Comparison of ENCODE assay signal across 2 cellular contexts in genomic region chr4:87933337-87933736, GRCh38.
TF ChIP-seq lines count a peak whose summit lies in the region.

No MANE protein-coding gene starts in this region.

TF ChIP-seq in GM23338, 12 proteins besides CTCF, POLR2A, EP300 and RAD21:
- TF ChIP-seq ZNF114 (CRISPR knock-in tag; IDR thresholded peaks at IDR 0.05) = no peak
- TF ChIP-seq NANOG (IDR thresholded peaks at IDR 0.05; ENCODE audit: borderline replicate concordance) = no peak
- TF ChIP-seq POLR2AphosphoS5 (IDR thresholded peaks at IDR 0.05; ENCODE audit: low read depth) = peak; percentile 75
- no peak for TF ChIP-seq REST (IDR thresholded peaks at IDR 0.05; ENCODE audit: unreplicated experiment)
- TF ChIP-seq EZH2 (IDR thresholded peaks at IDR 0.05; ENCODE audit: low read depth, unreplicated experiment) = no peak

TF ChIP-seq in IMR-90, 13 proteins besides CTCF, POLR2A, EP300 and RAD21:
- TF ChIP-seq MXI1 (IDR thresholded peaks at IDR 0.05; ENCODE audit: borderline replicate concordance, low read depth, low read length) (no peak), CHD1 (IDR thresholded peaks at IDR 0.05; ENCODE audit: low read depth, low read length) (no peak), MAFK (IDR thresholded peaks at IDR 0.05; ENCODE audit: low read depth, low read length) (no peak), MAZ (IDR thresholded peaks at IDR 0.05; ENCODE audit: borderline replicate concordance, low read depth, low read length) (no peak), BHLHE40 (IDR thresholded peaks at IDR 0.05; ENCODE audit: low read depth, low read length) (no peak), RCOR1 (IDR thresholded peaks at IDR 0.05; ENCODE audit: insufficient replicate concordance, low read length) (no peak), CEBPB (IDR thresholded peaks at IDR 0.05; ENCODE audit: low read depth, low read length) (no peak), RFX5 (IDR thresholded peaks at IDR 0.05; ENCODE audit: low read depth, low read length) (no peak), ELK1 (IDR thresholded peaks at IDR 0.05; ENCODE audit: borderline replicate concordance, low read depth, low read length) (no peak), SMC3 (IDR thresholded peaks at IDR 0.05; ENCODE audit: low read depth, low read length) (no peak), NFE2L2 (IDR thresholded peaks at IDR 0.05; ENCODE audit: low read depth, low read length) (no peak)
